ENCODE assay signal across 14 cellular contexts in genomic region chr14:34094384-34094783, GRCh38.
DNase-seq lines count a peak whose midpoint lies in the region; ATAC-seq and TF ChIP-seq lines count a peak whose summit lies in the region.
"Had no signal": no experiment of that assay in that cellular context is flagged by ENCODE, and none has a peak within 500 bp of the region (broad histone marks: within the 10 kb centered on the region; RNA-seq: fewer than 3 reads in every experiment).

No MANE protein-coding gene starts in this region.

- H3K9ac ChIP-seq in DND-41 (ENCODE audit: low read depth, low read length): no peak overlapping the region

- H3K27me3 ChIP-seq in DND-41 (ENCODE audit: insufficient read depth, low read length, poor library complexity): no peaks in the 10 kb centered on the region
- H3K27me3 ChIP-seq: BE2C had no signal

- ATAC-seq in DND-41 (ENCODE audit: insufficient read depth, low read depth) (peak; percentile 45), T-helper 17 cell (no peak), HG02884 (IDR thresholded peaks at IDR 0.05; ENCODE audit: unreplicated experiment) (no peak)
- ATAC-seq in activated T-helper 17 cell treated with anti-CD3 and anti-CD28 coated beads, Interleukin-2, amount 50 U/mL, for 72 hours (replicated peaks): peak; percentile 44
- ATAC-seq: GM23338 had no signal

- DNase-seq in activated CD4-positive, alpha-beta T cell treated with anti-CD3 and anti-CD28 coated beads, Interleukin-2, amount 10 ng/mL, durations not matched to agents 7 days and 5 days: no peak
- no peak for DNase-seq in activated CD4-positive, alpha-beta T cell treated with anti-CD3 and anti-CD28 coated beads, Interleukin-2, amount 50 U/mL, for 48 hours
- no peak for DNase-seq in DND-41
- no peak for DNase-seq in T-helper 17 cell
- DNase-seq in HT-29 (ENCODE audit: low spot score): no peak
- DNase-seq: BE2C, DMS79 treated with DMSO at 0.1 percent for 48 hours, GDM1, H7 had no signal

- H3K4me3 ChIP-seq in DND-41 (ENCODE audit: low read depth in 1 of 2, low read length in 2 of 2): no peak overlapping the region
- H3K4me3 ChIP-seq: GM23338 had no signal

- H3K27me3 Mint-ChIP-seq in activated CD4-positive, alpha-beta T cell treated with anti-CD3 and anti-CD28 coated beads, Interleukin-2, amount 10 ng/mL, durations not matched to agents 7 days and 5 days: peaks cover 16% of the 10 kb centered on the region
- H3K27me3 Mint-ChIP-seq in T-helper 17 cell: no peaks in the 10 kb centered on the region
- no peaks in the 10 kb centered on the region for H3K27me3 Mint-ChIP-seq in activated T-helper 17 cell treated with anti-CD3 and anti-CD28 coated beads, Interleukin-2, amount 50 U/mL, for 72 hours
- H3K27me3 Mint-ChIP-seq: CD4-positive, alpha-beta memory T cell had no signal

- no peak overlapping the region for H3K27ac ChIP-seq in DND-41 (ENCODE audit: low read length)
- H3K27ac ChIP-seq: C4-2B had no signal

- H3K9me3 ChIP-seq in DND-41 (ENCODE audit: insufficient read depth, low read length, severe bottlenecking) (no peaks in the 10 kb centered on the region), T-helper 17 cell (ENCODE audit: control insufficient read depth, low read length, poor library complexity, severe bottlenecking) (no peaks in the 10 kb centered on the region)
- H3K9me3 ChIP-seq: BE2C had no signal

- no peak overlapping the region for H2AFZ ChIP-seq in DND-41 (ENCODE audit: low read depth, low read length)
- H2AFZ ChIP-seq: GM23338 had no signal

- H3K36me3 Mint-ChIP-seq in activated CD4-positive, alpha-beta T cell treated with anti-CD3 and anti-CD28 coated beads, Interleukin-2, amount 10 ng/mL, durations not matched to agents 7 days and 5 days (ENCODE audit: low read depth): peaks cover 13% of the 10 kb centered on the region
- no peaks in the 10 kb centered on the region for H3K36me3 Mint-ChIP-seq in T-helper 17 cell (ENCODE audit: low read depth)
- H3K36me3 Mint-ChIP-seq in activated T-helper 17 cell treated with anti-CD3 and anti-CD28 coated beads, Interleukin-2, amount 50 U/mL, for 72 hours (ENCODE audit: low read depth): no peaks in the 10 kb centered on the region
- H3K36me3 Mint-ChIP-seq: CD4-positive, alpha-beta memory T cell had no signal

- peak overlapping the region; percentile 57 for H3K27ac Mint-ChIP-seq in activated CD4-positive, alpha-beta T cell treated with anti-CD3 and anti-CD28 coated beads, Interleukin-2, amount 10 ng/mL, durations not matched to agents 7 days and 5 days
- peak overlapping the region; percentile 46 for H3K27ac Mint-ChIP-seq in T-helper 17 cell
- peak overlapping the region; percentile 36 for H3K27ac Mint-ChIP-seq in activated T-helper 17 cell treated with anti-CD3 and anti-CD28 coated beads, Interleukin-2, amount 50 U/mL, for 72 hours
- H3K27ac Mint-ChIP-seq: GM23338 had no signal

- no peak for TF ChIP-seq CTCF in DND-41 (IDR thresholded peaks at IDR 0.05; ENCODE audit: borderline replicate concordance, extremely low read depth, low read length, poor library complexity, severe bottlenecking)

- no peaks in the 10 kb centered on the region for H3K36me3 ChIP-seq in DND-41 (ENCODE audit: insufficient read depth, low read length)
- H3K36me3 ChIP-seq: BE2C had no signal

- no peak overlapping the region for H3K4me3 Mint-ChIP-seq in activated CD4-positive, alpha-beta T cell treated with anti-CD3 and anti-CD28 coated beads, Interleukin-2, amount 10 ng/mL, durations not matched to agents 7 days and 5 days
- H3K4me3 Mint-ChIP-seq in T-helper 17 cell: no peak overlapping the region
- H3K4me3 Mint-ChIP-seq in activated T-helper 17 cell treated with anti-CD3 and anti-CD28 coated beads, Interleukin-2, amount 50 U/mL, for 72 hours: peak overlapping the region; percentile 9
- H3K4me3 Mint-ChIP-seq: GM23338 had no signal

- H3K4me1 ChIP-seq in DND-41 (ENCODE audit: insufficient read depth, low read length): peaks cover 28% of the 10 kb centered on the region

- peaks cover 55% of the 10 kb centered on the region for H3K4me1 Mint-ChIP-seq in activated CD4-positive, alpha-beta T cell treated with anti-CD3 and anti-CD28 coated beads, Interleukin-2, amount 10 ng/mL, durations not matched to agents 7 days and 5 days
- H3K4me1 Mint-ChIP-seq in T-helper 17 cell: peaks cover 22% of the 10 kb centered on the region
- H3K4me1 Mint-ChIP-seq in activated T-helper 17 cell treated with anti-CD3 and anti-CD28 coated beads, Interleukin-2, amount 50 U/mL, for 72 hours: peaks cover 30% of the 10 kb centered on the region

- H3K9me3 Mint-ChIP-seq in activated CD4-positive, alpha-beta T cell treated with anti-CD3 and anti-CD28 coated beads, Interleukin-2, amount 10 ng/mL, durations not matched to agents 7 days and 5 days: peaks cover 6% of the 10 kb centered on the region
- H3K9me3 Mint-ChIP-seq in activated T-helper 17 cell treated with anti-CD3 and anti-CD28 coated beads, Interleukin-2, amount 50 U/mL, for 72 hours: no peaks in the 10 kb centered on the region
- H3K9me3 Mint-ChIP-seq: GM23338 had no signal

- H3K4me2 ChIP-seq in DND-41 (ENCODE audit: insufficient read depth, low read length): peak overlapping the region; percentile 48; the same call in 1 of the 2 replicates
- H3K4me2 ChIP-seq: GM23338 had no signal

- CTCF ChIA-PET in activated CD4-positive, alpha-beta T cell treated with anti-CD3 and anti-CD28 coated beads, Interleukin-2, amount 10 ng/mL, durations not matched to agents 7 days and 5 days (lab: Charles Lee): interaction anchor here (1.2 to 1.3 kb wide), 3 partner anchors 9 to 246 kb away, joined by 3 read pairs; no protein-coding TSS in a partner anchor

- no peaks in the 10 kb centered on the region for H3K79me2 ChIP-seq in DND-41 (ENCODE audit: insufficient read depth, low read length)

- H4K20me1 ChIP-seq in DND-41 (ENCODE audit: insufficient read depth, low read length): no peaks in the 10 kb centered on the region

- POLR2A ChIA-PET in activated CD4-positive, alpha-beta T cell treated with anti-CD3 and anti-CD28 coated beads, Interleukin-2, amount 10 ng/mL, durations not matched to agents 7 days and 5 days (lab: Charles Lee): no interaction called here

Comparison
In these comparisons a context has a peak if more than half of its experiments do, and no peak if none do; other contexts are left out.
1. ATAC-seq: peak in DND-41 (single experiment) and activated T-helper 17 cell treated with anti-CD3 and anti-CD28 coated beads, Interleukin-2, amount 50 U/mL, for 72 hours (single experiment); none in T-helper 17 cell (single experiment) and HG02884 (single experiment).
2. Peak in every context shown above with its lines, with median percentiles within 50 percentile points of each other: H3K27ac Mint-ChIP-seq.